8 cellular contexts compared by ENCODE assay signal in genomic region chr12:22626429-22626828, GRCh38. TPM values are rescaled to one million over a fixed set of nuclear protein-coding genes. Genes with fewer than 3 reads are reported as not detected.
DNase-seq lines count a peak whose midpoint lies in the region; ATAC-seq and TF ChIP-seq lines count a peak whose summit lies in the region.

No MANE protein-coding gene starts in this region.

- H3K27ac ChIP-seq in WERI-Rb-1 = peak overlapping the region; percentile 97
- H3K27ac ChIP-seq in prostate gland = peak overlapping the region; percentile 98 to 100

- H3K27me3 ChIP-seq in WERI-Rb-1 (ENCODE audit: insufficient read depth, low read depth, severe bottlenecking) (no peaks in the 10 kb centered on the region), prostate gland (replicated peaks; ENCODE audit: insufficient read depth) (no peaks in the 10 kb centered on the region)

- ATAC-seq in GM18519 (IDR thresholded peaks at IDR 0.05; ENCODE audit: low FRiP score, unreplicated experiment) = peak; percentile 29
- ATAC-seq in HG03135 (IDR thresholded peaks at IDR 0.05; ENCODE audit: unreplicated experiment) = peak; percentile 34

- DNase-seq in AG09309 (ENCODE audit: low read depth) = no peak
- no peak for DNase-seq in WERI-Rb-1
- peak; percentile 79 for DNase-seq in fibroblast of mammary gland (ENCODE audit: low read depth)
- DNase-seq in prostate gland (ENCODE audit: low spot score) = peak; percentile 28
- DNase-seq in NCI-H187 (lab: John Stamatoyannopoulos, UW) = no peak
- no peak for DNase-seq in D341Med (ENCODE audit: low spot score)

- TF ChIP-seq CTCF in AG09309 (IDR thresholded peaks at IDR 0.05; ENCODE audit: control insufficient read depth, insufficient read depth, low read depth, low read length, missing control alignments) = no peak
- TF ChIP-seq CTCF in WERI-Rb-1 (IDR thresholded peaks at IDR 0.05; ENCODE audit: low read depth, low read length) = no peak
- TF ChIP-seq CTCF in fibroblast of mammary gland (conservative IDR thresholded peaks at IDR 0.05; ENCODE audit: control insufficient read depth, insufficient read depth, low read depth, low read length) = no peak
- no peak for TF ChIP-seq CTCF in prostate gland (IDR thresholded peaks at IDR 0.05)

- H3K9me3 ChIP-seq in WERI-Rb-1 (ENCODE audit: severe bottlenecking) (no peaks in the 10 kb centered on the region), prostate gland (no peaks in the 10 kb centered on the region)

- peaks cover 4% of the 10 kb centered on the region for H3K4me1 ChIP-seq in prostate gland (replicated peaks)

- H3K4me3 ChIP-seq in AG09309 (ENCODE audit: control insufficient read depth, low read depth, low read length) = peak overlapping the region; percentile 100
- peak overlapping the region; percentile 68 for H3K4me3 ChIP-seq in WERI-Rb-1 (ENCODE audit: low read depth, low read length)
- peak overlapping the region; percentile 93 for H3K4me3 ChIP-seq in fibroblast of mammary gland (ENCODE audit: control insufficient read depth, low read depth, low read length)
- peak overlapping the region; percentile 86 to 97 for H3K4me3 ChIP-seq in prostate gland

- TF ChIP-seq POLR2A in prostate gland (IDR thresholded peaks at IDR 0.05) = no peak

- 12% methylated on average over 4 of the region's 4 CpGs for WGBS in prostate gland

- H3K36me3 ChIP-seq in WERI-Rb-1 = peaks cover 9% of the 10 kb centered on the region
- H3K36me3 ChIP-seq in prostate gland = no peaks in the 10 kb centered on the region

- intact Hi-C loops in prostate gland (cut with DNase I) = no loop called here

RNA-seq across cellular contexts. Expression of gene ETNK1, which starts 1.5 kb away (rescaled TPM):
- total RNA-seq in prostate gland = 10 to 100 TPM; 48.0 to 64.2 TPM

Comparison
In these comparisons a context has a peak if more than half of its experiments do, and no peak if none do; other contexts are left out.
1. DNase-seq: peak in fibroblast of mammary gland (single experiment) and prostate gland (single experiment); none in AG09309 (single experiment), WERI-Rb-1 (single experiment), NCI-H187 (0 of 2) and D341Med (single experiment).
2. Peak in every context shown above with its lines, with median percentiles within 50 percentile points of each other: H3K4me3 ChIP-seq.